In genomic region chr5:171639236-171639635, GRCh38 we compare ENCODE assay signal across 24 cellular contexts.
"Had no signal": no experiment of that assay in that cellular context is flagged by ENCODE, and none has a peak within 500 bp of the region (broad histone marks: within the 10 kb centered on the region; RNA-seq: fewer than 3 reads in every experiment).

No MANE protein-coding gene starts in this region.

- H3K27ac ChIP-seq: colonic mucosa, foreskin keratinocyte, prostate gland, sigmoid colon, spleen, testis, tibial nerve, upper lobe of left lung, uterus had no signal

- H3K27me3 ChIP-seq: colonic mucosa, sigmoid colon, spleen, testis, tibial nerve, upper lobe of left lung, uterus had no signal

- H3K4me1 ChIP-seq: colonic mucosa, foreskin keratinocyte, prostate gland, tibial nerve, uterus had no signal

- ATAC-seq: effector memory CD8-positive, alpha-beta T cell; foreskin keratinocyte; left lobe of liver; mucosa of descending colon; natural killer cell treated with Interleukin-12 subunit alpha and Interleukin-12 subunit beta and Interleukin-15 and Interleukin-18, amount 100 ng/mL, for 72 hours; right cardiac atrium; stimulated activated memory B cell treated with anti-CD40 and anti-IgM and Interleukin-4, amounts not matched to agents 10 μg/mL and 1 μg/mL and 100 μg/mL, for 72 hours; stimulated activated naive CD8-positive, alpha-beta T cell treated with anti-CD3 and anti-CD28 coated beads, Interleukin-15, Interleukin-2, amounts not matched to agents 100 U/mL and 50 U/mL, for 24 hours had no signal

- H3K4me3 ChIP-seq: colonic mucosa, mucosa of descending colon, prostate gland, sigmoid colon, skin epidermis, spleen, testis, tibial nerve, upper lobe of left lung, uterus had no signal

- DNase-seq: central memory CD4-positive, alpha-beta T cell; colonic mucosa; dermis blood vessel endothelial cell; effector memory CD8-positive, alpha-beta T cell; foreskin keratinocyte; glutamatergic neuron; mesenchymal stem cell; mucosa of descending colon; naive B cell; right cardiac atrium; spleen; stimulated activated CD4-positive, alpha-beta T cell treated with anti-CD3 and anti-CD28 coated beads, Interleukin-4, amount 100 ng/mL, for 4 hours; stimulated activated naive CD8-positive, alpha-beta T cell treated with anti-CD3 and anti-CD28 coated beads, Interleukin-15, Interleukin-2, amounts not matched to agents 100 U/mL and 50 U/mL, for 24 hours; substantia nigra; testis; upper lobe of left lung; uterus had no signal

- H3K36me3 ChIP-seq: colonic mucosa, prostate gland, sigmoid colon, spleen, tibial nerve, upper lobe of left lung, uterus had no signal

- H3K9me3 ChIP-seq: colonic mucosa, mucosa of descending colon, prostate gland, sigmoid colon, spleen, testis, tibial nerve, upper lobe of left lung, uterus had no signal
